Comparison of ENCODE assay signal across 1 cellular context in the genomic region with DNA sequence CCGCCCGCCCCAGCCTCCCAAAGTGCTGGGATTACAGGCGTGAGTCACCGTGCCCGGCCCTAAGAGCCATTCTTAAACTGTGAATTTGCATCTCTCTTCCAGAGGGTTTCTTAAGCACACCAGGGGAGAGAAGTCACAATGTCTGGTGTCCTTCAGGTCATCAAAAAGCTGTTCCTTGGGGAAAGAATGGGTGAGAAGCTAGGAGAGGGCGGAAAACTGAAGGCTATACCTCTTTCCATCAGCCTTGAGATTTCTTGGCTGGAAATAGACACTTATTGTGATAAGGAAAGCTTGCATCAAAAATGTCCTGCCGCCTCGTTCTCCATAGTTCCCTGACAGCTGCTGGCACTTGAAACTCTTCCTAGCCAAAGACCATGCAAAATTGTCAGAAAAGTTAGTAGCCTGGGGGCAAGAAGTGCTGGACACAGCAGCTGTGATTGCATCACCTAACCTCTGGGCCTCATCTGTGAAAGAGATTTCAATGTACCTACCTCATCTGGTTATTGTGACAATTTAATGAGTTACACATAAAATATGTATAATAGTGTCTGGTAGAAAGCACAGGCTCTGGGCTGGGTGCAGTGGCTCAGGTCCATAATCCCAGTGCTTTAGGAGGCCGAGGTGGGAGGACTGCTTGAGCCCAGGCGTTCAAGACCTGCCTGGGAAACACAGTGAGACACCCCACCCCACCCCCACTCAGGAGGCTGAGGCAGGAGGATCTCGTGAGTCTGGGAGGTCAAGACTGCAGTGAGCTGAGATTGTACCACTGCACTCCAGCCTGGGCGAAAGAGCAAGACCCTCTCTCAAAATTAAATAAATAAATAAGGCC.
TF ChIP-seq lines count a peak whose summit lies in the region.

No MANE protein-coding gene starts in this region.

TF ChIP-seq in HepG2, 621 proteins besides CTCF, POLR2A, EP300 and RAD21 (continued from another document and continues in another):
- TF ChIP-seq DPF2 (CRISPR knock-in tag; IDR thresholded peaks at IDR 0.05; ENCODE audit: borderline replicate concordance, low read depth) (no peak), MED1 (CRISPR knock-in tag; IDR thresholded peaks at IDR 0.05) (0 out of 2 replicates have a peak, but pooled peaks have one; percentile 24), ZNF512B (CRISPR knock-in tag; IDR thresholded peaks at IDR 0.05; ENCODE audit: borderline replicate concordance) (0 out of 2 replicates have a peak, but pooled peaks have one; percentile 26), HCFC1 (IDR thresholded peaks at IDR 0.05; ENCODE audit: low read depth, low read length) (no peak), ZFP1 (CRISPR knock-in tag; IDR thresholded peaks at IDR 0.05) (no peak), THAP7 (CRISPR knock-in tag; IDR thresholded peaks at IDR 0.05) (no peak), FUBP1 (CRISPR knock-in tag; IDR thresholded peaks at IDR 0.05; ENCODE audit: borderline replicate concordance) (no peak), MEF2D (CRISPR knock-in tag; IDR thresholded peaks at IDR 0.05) (0 out of 2 replicates have a peak, but pooled peaks have one; percentile 22), THAP9 (CRISPR knock-in tag; IDR thresholded peaks at IDR 0.05; ENCODE audit: borderline replicate concordance) (no peak), ZNF770 (CRISPR knock-in tag; IDR thresholded peaks at IDR 0.05) (peak; percentile 99), ZMYM3 (CRISPR knock-in tag; IDR thresholded peaks at IDR 0.05) (peak; percentile 67; the same call in 1 of the 2 replicates), UBTF (CRISPR knock-in tag; IDR thresholded peaks at IDR 0.05) (peak; percentile 33; the same call in 1 of the 2 replicates), CEBPB (IDR thresholded peaks at IDR 0.05; ENCODE audit: borderline replicate concordance, low read depth, low read length) (peak; percentile 91), ATF7 (IDR thresholded peaks at IDR 0.05) (peak; percentile 46), ATF7 (CRISPR knock-in tag; IDR thresholded peaks at IDR 0.05) (no peak), ZNF180 (CRISPR knock-in tag; IDR thresholded peaks at IDR 0.05; ENCODE audit: borderline replicate concordance, low read depth) (no peak), FOSL2 (CRISPR knock-in tag; IDR thresholded peaks at IDR 0.05) (peak; percentile 69), ARID4A (CRISPR knock-in tag; IDR thresholded peaks at IDR 0.05; ENCODE audit: borderline replicate concordance) (peak; percentile 31; the same call in 1 of the 2 replicates), ZNF121 (CRISPR knock-in tag; IDR thresholded peaks at IDR 0.05) (peak; percentile 67; the same call in 1 of the 2 replicates), ZNF33A (CRISPR knock-in tag; IDR thresholded peaks at IDR 0.05; ENCODE audit: borderline replicate concordance) (no peak), RNF2 (conservative IDR thresholded peaks at IDR 0.05; ENCODE audit: low read depth) (no peak), ZFY (CRISPR knock-in tag; IDR thresholded peaks at IDR 0.05) (0 out of 2 replicates have a peak, but pooled peaks have one; percentile 11), SOX13 (IDR thresholded peaks at IDR 0.05) (no peak), SOX13 (CRISPR knock-in tag; conservative IDR thresholded peaks at IDR 0.05 in 1 of 2, IDR thresholded peaks at IDR 0.05 in 1 of 2) (0 out of 4 replicates have a peak, but pooled peaks of 1 of the 2 experiments have one; percentile 6), ZFAT (CRISPR knock-in tag; conservative IDR thresholded peaks at IDR 0.05) (no peak), ZNF644 (CRISPR knock-in tag; IDR thresholded peaks at IDR 0.05; ENCODE audit: low read depth) (no peak), ZNF784 (CRISPR knock-in tag; IDR thresholded peaks at IDR 0.05; ENCODE audit: borderline replicate concordance) (peak; percentile 33; the same call in 1 of the 2 replicates)
- TF ChIP-seq, protein P1, sequence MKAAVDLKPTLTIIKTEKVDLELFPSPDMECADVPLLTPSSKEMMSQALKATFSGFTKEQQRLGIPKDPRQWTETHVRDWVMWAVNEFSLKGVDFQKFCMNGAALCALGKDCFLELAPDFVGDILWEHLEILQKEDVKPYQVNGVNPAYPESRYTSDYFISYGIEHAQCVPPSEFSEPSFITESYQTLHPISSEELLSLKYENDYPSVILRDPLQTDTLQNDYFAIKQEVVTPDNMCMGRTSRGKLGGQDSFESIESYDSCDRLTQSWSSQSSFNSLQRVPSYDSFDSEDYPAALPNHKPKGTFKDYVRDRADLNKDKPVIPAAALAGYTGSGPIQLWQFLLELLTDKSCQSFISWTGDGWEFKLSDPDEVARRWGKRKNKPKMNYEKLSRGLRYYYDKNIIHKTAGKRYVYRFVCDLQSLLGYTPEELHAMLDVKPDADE (CRISPR knock-in tag; IDR thresholded peaks at IDR 0.05) = no peak
